In genomic region chr20:63568170-63568981, GRCh38 we compare ENCODE assay signal across 9 cellular contexts. TPM values are rescaled to one million over a fixed set of nuclear protein-coding genes. Genes with fewer than 3 reads are reported as not detected.
A peak's percentile ranks its signal among the peaks of the same experiment; 100 is the strongest.
DNase-seq lines count a peak whose midpoint lies in the region; ATAC-seq and TF ChIP-seq lines count a peak whose summit lies in the region.
"Had no signal": no experiment of that assay in that cellular context is flagged by ENCODE, and none has a peak within 500 bp of the region (broad histone marks: within the 10 kb centered on the region; RNA-seq: fewer than 3 reads in every experiment).

No MANE protein-coding gene starts in this region.

- no peaks in the 10 kb centered on the region for H3K9me3 ChIP-seq in CD8-positive, alpha-beta T cell (ENCODE audit: low read length)
- no peaks in the 10 kb centered on the region for H3K9me3 ChIP-seq in body of pancreas
- H3K9me3 ChIP-seq in vagina: no peaks in the 10 kb centered on the region

- H3K36me3 ChIP-seq in CD8-positive, alpha-beta T cell (ENCODE audit: insufficient read depth, low read length): no peaks in the 10 kb centered on the region
- H3K36me3 ChIP-seq in body of pancreas (replicated peaks in 1 of 2; ENCODE audit: insufficient read depth in 1 of 2, low read depth in 2 of 2) (no peaks in the 10 kb centered on the region), vagina (peaks cover 0 to 10% of the 10 kb centered on the region in 2 donors)

- peak overlapping the region; percentile 49 for H3K27ac Mint-ChIP-seq in CD8-positive, alpha-beta T cell

- peaks cover 21% of the 10 kb centered on the region for H3K4me1 Mint-ChIP-seq in CD8-positive, alpha-beta T cell (ENCODE audit: low read depth)

- H3K4me3 ChIP-seq in CD8-positive, alpha-beta T cell (ENCODE audit: low read depth, low read length): peak overlapping the region; percentile 59
- H3K4me3 ChIP-seq in body of pancreas: no peak overlapping the region
- H3K4me3 ChIP-seq in vagina: peak overlapping the region in 1 of 2 donors; percentile 13

- no peak overlapping the region for H3K27ac ChIP-seq in CD8-positive, alpha-beta T cell (ENCODE audit: low read depth, low read length)
- H3K27ac ChIP-seq in body of pancreas (no peak overlapping the region), vagina (no peak overlapping the region)

- intact Hi-C loops in CD8-positive, alpha-beta T cell (cut with DNase I, micrococcal nuclease): no loop called here
- intact Hi-C loops in left colon (cut with DNase I, micrococcal nuclease): no loop called here
- intact Hi-C loops in body of pancreas (cut with DNase I): no loop called here
- intact Hi-C loops in vagina (cut with DNase I): no loop called here

- TF ChIP-seq POLR2A in body of pancreas (IDR thresholded peaks at IDR 0.05) (no peak), vagina (IDR thresholded peaks at IDR 0.05) (no peak)

- ATAC-seq in CD8-positive, alpha-beta T cell: peak; percentile 27
- ATAC-seq in GM19395 (IDR thresholded peaks at IDR 0.05; ENCODE audit: unreplicated experiment) (peak; percentile 23), left colon (peak; percentile 6), body of pancreas (no peak), HG03439 (IDR thresholded peaks at IDR 0.05; ENCODE audit: unreplicated experiment) (no peak)

- TF ChIP-seq CTCF in CD8-positive, alpha-beta T cell (IDR thresholded peaks at IDR 0.05): no peak
- TF ChIP-seq CTCF in body of pancreas (IDR thresholded peaks at IDR 0.05) (no peak), vagina (IDR thresholded peaks at IDR 0.05) (no peak)

- WGBS in body of pancreas, 2 donors: 75 to 96% methylated on average over 19 to 38 of the region's 43 CpGs

- no peaks in the 10 kb centered on the region for H3K9me3 Mint-ChIP-seq in CD8-positive, alpha-beta T cell

- DNase-seq in CD8-positive, alpha-beta T cell: peak in 1 of 7 experiments; percentile 18
- DNase-seq in MV-4-11 (lab: John Stamatoyannopoulos, UW) (peak; percentile 21), left colon (no peak), body of pancreas (no peak), vagina (ENCODE audit: extremely low spot score in 2 of 2) (no peak)
- DNase-seq in stimulated activated CD4-positive, alpha-beta T cell treated with anti-CD3 and anti-CD28 coated beads, Interleukin-4, amount 100 ng/mL, for 1 hour: no peak
- DNase-seq: NK-92 treated with Interleukin-12 subunit alpha and Interleukin-12 subunit beta, amount 100 ng/mL, for 24 hours had no signal

- H3K27me3 ChIP-seq in CD8-positive, alpha-beta T cell (ENCODE audit: insufficient read depth, low read length): no peaks in the 10 kb centered on the region
- H3K27me3 ChIP-seq in body of pancreas (no peaks in the 10 kb centered on the region), vagina (no peaks in the 10 kb centered on the region)

- CTCF ChIA-PET in CD8-positive, alpha-beta T cell (lab: Charles Lee): interaction anchor here (1.1 to 3.9 kb wide), 5 partner anchors 10 to 74 kb away, joined by 3 to 18 read pairs (median 7); partner anchors contain the start of gene PTK6

- no peaks in the 10 kb centered on the region for H3K27me3 Mint-ChIP-seq in CD8-positive, alpha-beta T cell (ENCODE audit: low read depth)

- H3K4me3 Mint-ChIP-seq in CD8-positive, alpha-beta T cell: peak overlapping the region; percentile 77

- H3K4me1 ChIP-seq in CD8-positive, alpha-beta T cell (ENCODE audit: insufficient read depth, low read length): peaks cover 33% of the 10 kb centered on the region
- peaks cover 13% of the 10 kb centered on the region for H3K4me1 ChIP-seq in body of pancreas
- H3K4me1 ChIP-seq in vagina: peaks cover 10% of the 10 kb centered on the region

- POLR2A ChIA-PET in CD8-positive, alpha-beta T cell (lab: Charles Lee): interaction anchor here (0.8 to 1.6 kb wide), 6 partner anchors 15 to 411 kb away, joined by 3 to 5 read pairs (median 3); partner anchors contain the start of genes LIME1 and SAMD10

- peaks cover 6% of the 10 kb centered on the region for H3K36me3 Mint-ChIP-seq in CD8-positive, alpha-beta T cell

RNA-seq across cellular contexts. Expression of gene HELZ2, which starts 5.7 kb away (rescaled TPM):
- 10 to 100 TPM; 43.3 to 48.0 TPM for total RNA-seq in CD8-positive, alpha-beta T cell
- total RNA-seq in left colon: 10 to 100 TPM; 39.2 to 43.0 TPM
- total RNA-seq in body of pancreas: 10 to 100 TPM; 20.8 to 33.3 TPM
- 31.4 TPM for total RNA-seq in vagina

RNA-seq across cellular contexts. Expression of gene FNDC11, which starts 14.4 kb away (rescaled TPM):
- total RNA-seq in CD8-positive, alpha-beta T cell: under 1 TPM; 0.50 to 0.52 TPM
- total RNA-seq in left colon (under 1 TPM in 1 of 2 donors, not detected in 1; 0.42 TPM), body of pancreas (1 to 10 TPM in 1 of 2 donors, under 1 TPM in 1; 0.66 to 2.9 TPM), vagina (not detected)

RNA-seq across cellular contexts. Expression of gene SRMS, which starts 20.8 kb away (rescaled TPM):
- total RNA-seq in CD8-positive, alpha-beta T cell: not detected
- total RNA-seq in left colon (1 to 10 TPM; 2.4 to 4.6 TPM), body of pancreas (not detected), vagina (not detected)

RNA-seq across cellular contexts. Expression of gene PTK6, which starts 31.2 kb away (rescaled TPM):
- under 1 TPM; 0.11 to 0.14 TPM for total RNA-seq in CD8-positive, alpha-beta T cell
- 100 to 1,000 TPM in 1 of 2 donors, 10 to 100 TPM in 1; 85.7 to 117 TPM for total RNA-seq in left colon
- 1 to 10 TPM; 3.0 to 5.4 TPM for total RNA-seq in body of pancreas
- total RNA-seq in vagina: 25.8 TPM

RNA-seq across cellular contexts. Expression of gene PPDPF, which starts 47.8 kb away (rescaled TPM):
- total RNA-seq in CD8-positive, alpha-beta T cell: 100 to 1,000 TPM; 284 to 287 TPM
- total RNA-seq in left colon (100 to 1,000 TPM; 554 to 564 TPM), body of pancreas (100 to 1,000 TPM in 1 of 2 donors, 10 to 100 TPM in 1; 69.9 to 106 TPM), vagina (198 TPM)

Comparison
In these comparisons a context has a peak if more than half of its experiments do, and no peak if none do; other contexts are left out.
1. ATAC-seq: peak in CD8-positive, alpha-beta T cell (single experiment), GM19395 (single experiment) and left colon (single experiment); none in body of pancreas (single experiment) and HG03439 (single experiment).